ENCODE assay signal across 8 cellular contexts in genomic region chr1:101237229-101237837, GRCh38. TPM values are rescaled to one million over a fixed set of nuclear protein-coding genes. Genes with fewer than 3 reads are reported as not detected.
DNase-seq lines count a peak whose midpoint lies in the region; ATAC-seq and TF ChIP-seq lines count a peak whose summit lies in the region.

No MANE protein-coding gene starts in this region.

- H3K27ac Mint-ChIP-seq in activated CD4-positive, alpha-beta T cell treated with anti-CD3 and anti-CD28 coated beads for 36 hours = peak overlapping the region; percentile 99

- WGBS in mammary epithelial cell (ENCODE audit: low coverage, missing lambda C conversion rate) = 4% methylated on average over 9 of the region's 12 CpGs

- no peaks in the 10 kb centered on the region for H3K9me3 ChIP-seq in PC-9 (ENCODE audit: insufficient read depth, low read depth)
- no peaks in the 10 kb centered on the region for H3K9me3 ChIP-seq in mammary epithelial cell (replicated peaks; ENCODE audit: insufficient read depth, low read length)
- no peaks in the 10 kb centered on the region for H3K9me3 ChIP-seq in left lung
- no peaks in the 10 kb centered on the region for H3K9me3 ChIP-seq in thoracic aorta

- dilution Hi-C loops in mammary epithelial cell (cut with HindIII; ENCODE audit: low sequenced_read_pairs) = no loop called here

- no peaks in the 10 kb centered on the region for H3K79me2 ChIP-seq in PC-9 (ENCODE audit: low read depth)
- H3K79me2 ChIP-seq in mammary epithelial cell (ENCODE audit: insufficient read depth, low read length) = peaks cover 31% of the 10 kb centered on the region

- CTCF ChIA-PET in activated CD4-positive, alpha-beta T cell treated with anti-CD3 and anti-CD28 coated beads for 36 hours (lab: Charles Lee) = interaction anchor here (1.4 to 3.4 kb wide), 6 partner anchors 43 to 307 kb away, joined by 4 to 32 read pairs (median 17); no protein-coding TSS in a partner anchor
- CTCF ChIA-PET in PC-9 (lab: Charles Lee) = interaction anchor here (0.7 kb wide), 1 partner anchor 134 kb away, joined by 4 read pairs; no protein-coding TSS in a partner anchor
- CTCF ChIA-PET in mammary epithelial cell (lab: Charles Lee; ENCODE audit: low non-redundant PET) = interaction anchor here (0.7 kb wide), 1 partner anchor 51 kb away, joined by 5 read pairs; no protein-coding TSS in a partner anchor

- H3K4me1 ChIP-seq in PC-9 (replicated peaks; ENCODE audit: insufficient read depth) = peaks cover 20% of the 10 kb centered on the region
- peaks cover 12% of the 10 kb centered on the region for H3K4me1 ChIP-seq in mammary epithelial cell (ENCODE audit: insufficient read depth, low read length)
- peaks cover 5 to 7% of the 10 kb centered on the region in 2 donors for H3K4me1 ChIP-seq in left lung
- H3K4me1 ChIP-seq in thoracic aorta (ENCODE audit: control insufficient read depth in 1 of 2, low read depth in 2 of 2) = peaks cover 6 to 9% of the 10 kb centered on the region in 2 donors

- H3K9me2 ChIP-seq in PC-9 (ENCODE audit: insufficient read depth) = no peaks in the 10 kb centered on the region

- ATAC-seq in activated CD4-positive, alpha-beta T cell treated with anti-CD3 and anti-CD28 coated beads for 36 hours = no peak
- ATAC-seq in left lung (peak; percentile 3), thoracic aorta (ENCODE audit: insufficient number of reproducible peaks, low FRiP score, low read depth) (no peak), HG02588 (IDR thresholded peaks at IDR 0.05; ENCODE audit: unreplicated experiment) (no peak)

- H3K4me3 ChIP-seq in PC-9 (peak overlapping the region; percentile 77), mammary epithelial cell (replicated peaks in 1 of 3; ENCODE audit: insufficient read depth in 1 of 3, low read depth in 2 of 3, low read length in 3 of 3) (peak overlapping the region; percentile 81 to 92 (median 87)), left lung (peak overlapping the region; percentile 48 to 64), thoracic aorta (peak overlapping the region; percentile 91)

- peaks cover 51% of the 10 kb centered on the region for H3K4me1 Mint-ChIP-seq in activated CD4-positive, alpha-beta T cell treated with anti-CD3 and anti-CD28 coated beads for 36 hours

- H2AFZ ChIP-seq in PC-9 = peak overlapping the region; percentile 95
- peak overlapping the region; percentile 95 for H2AFZ ChIP-seq in mammary epithelial cell (ENCODE audit: low read depth, low read length)

- peak; percentile 44 for DNase-seq in activated CD4-positive, alpha-beta T cell treated with anti-CD3 and anti-CD28 coated beads for 36 hours
- no peak for DNase-seq in activated CD4-positive, alpha-beta T cell treated with anti-CD3 and anti-CD28 coated beads, Interleukin-2, amount 50 U/mL, for 48 hours
- DNase-seq in PC-9 (no peak), mammary epithelial cell (peak; percentile 46), left lung (no peak), thoracic aorta (ENCODE audit: low spot score) (no peak), SK-N-DZ (ENCODE audit: low spot score) (no peak)

- BruUV-seq in PC-9 (replicated peaks; lab: Mats Ljungman, UMichigan) (no TSS peak), mammary epithelial cell (replicated peaks; lab: Mats Ljungman, UMichigan) (no TSS peak)

- no peak overlapping the region for H3K27ac ChIP-seq in PC-9
- H3K27ac ChIP-seq in mammary epithelial cell (ENCODE audit: insufficient read depth, low read depth, low read length) = peak overlapping the region; percentile 66
- peak overlapping the region; percentile 86 to 88 for H3K27ac ChIP-seq in left lung
- H3K27ac ChIP-seq in thoracic aorta = peak overlapping the region in 1 of 2 donors; percentile 63

- H3K36me3 Mint-ChIP-seq in activated CD4-positive, alpha-beta T cell treated with anti-CD3 and anti-CD28 coated beads for 36 hours (ENCODE audit: low read depth) = peaks cover 81% of the 10 kb centered on the region

- in situ Hi-C loops in mammary epithelial cell (cut with MboI; ENCODE audit: low sequenced_read_pairs in 2 of 2) = loop anchor here in 1 of 2 donors (10.0 kb wide), 1 partner anchor 213 kb away; the partner anchor contains the start of gene DPH5

- peaks cover 4% of the 10 kb centered on the region; the same call in 1 of the 2 replicates for H3K27me3 ChIP-seq in PC-9 (ENCODE audit: insufficient read depth, low read depth)
- no peaks in the 10 kb centered on the region for H3K27me3 ChIP-seq in mammary epithelial cell (ENCODE audit: insufficient read depth, low read length)
- H3K27me3 ChIP-seq in left lung = peaks cover 0 to 42% of the 10 kb centered on the region in 2 donors
- no peaks in the 10 kb centered on the region for H3K27me3 ChIP-seq in thoracic aorta (replicated peaks; ENCODE audit: insufficient read depth)

- peaks cover 12% of the 10 kb centered on the region; the same call in 1 of the 2 replicates for H3F3A ChIP-seq in PC-9 (ENCODE audit: insufficient read depth, low read depth)

- peak overlapping the region; percentile 89 for H3K4me3 Mint-ChIP-seq in activated CD4-positive, alpha-beta T cell treated with anti-CD3 and anti-CD28 coated beads for 36 hours

- peaks cover under 1% of the 10 kb centered on the region for H3K9me3 Mint-ChIP-seq in activated CD4-positive, alpha-beta T cell treated with anti-CD3 and anti-CD28 coated beads for 36 hours (ENCODE audit: low read depth)

- peak overlapping the region; percentile 100 for H3K4me2 ChIP-seq in PC-9
- peak overlapping the region; percentile 98 for H3K4me2 ChIP-seq in mammary epithelial cell (ENCODE audit: insufficient read depth, low read depth, low read length)

- POLR2A ChIA-PET in activated CD4-positive, alpha-beta T cell treated with anti-CD3 and anti-CD28 coated beads for 36 hours (lab: Charles Lee) = interaction anchor here (0.7 to 4.9 kb wide), 4 partner anchors 24 to 100 kb away, joined by 5 to 48 read pairs (median 19); no protein-coding TSS in a partner anchor
- POLR2A ChIA-PET in PC-9 (lab: Charles Lee; ENCODE audit: unreplicated experiment) = no interaction called here

- H3K9ac ChIP-seq in mammary epithelial cell (ENCODE audit: insufficient read depth, low read length) = peak overlapping the region; percentile 83

- H4K20me1 ChIP-seq in PC-9 (ENCODE audit: insufficient read depth) = no peaks in the 10 kb centered on the region
- no peaks in the 10 kb centered on the region for H4K20me1 ChIP-seq in mammary epithelial cell (ENCODE audit: insufficient read depth, low read length)

- no peaks in the 10 kb centered on the region for H3K27me3 Mint-ChIP-seq in activated CD4-positive, alpha-beta T cell treated with anti-CD3 and anti-CD28 coated beads for 36 hours

- intact Hi-C loops in activated CD4-positive, alpha-beta T cell treated with anti-CD3 and anti-CD28 coated beads for 36 hours (cut with DNase I, micrococcal nuclease) = loop anchor here (2.0 to 5.0 kb wide), 6 partner anchors 115 to 1200 kb away; partner anchors contain the start of gene CDC14A (in 1 of the 2)
- intact Hi-C loops in PC-9 (cut with micrococcal nuclease; ENCODE audit: unreplicated experiment) = loop anchor here (2.0 to 10.0 kb wide), 4 partner anchors 21 to 235 kb away; no protein-coding TSS in a partner anchor
- intact Hi-C loops in mammary epithelial cell (cut with micrococcal nuclease) = loop anchor here (5.0 kb wide), 1 partner anchor 195 kb away; no protein-coding TSS in a partner anchor
- intact Hi-C loops in left lung (cut with DNase I) = no loop called here

- H3K36me3 ChIP-seq in PC-9 (ENCODE audit: low read depth) (no peaks in the 10 kb centered on the region), mammary epithelial cell (ENCODE audit: insufficient read depth, low read length) (peaks cover 3% of the 10 kb centered on the region), left lung (peaks cover 0 to 23% of the 10 kb centered on the region in 2 donors), thoracic aorta (no peaks in the 10 kb centered on the region)

- TF ChIP-seq CTCF in PC-9 (conservative IDR thresholded peaks at IDR 0.05) (no peak), mammary epithelial cell (conservative IDR thresholded peaks at IDR 0.05 in 1 of 2, IDR thresholded peaks at IDR 0.05 in 1 of 2; ENCODE audit: extremely low read depth in 1 of 2, insufficient read depth in 1 of 2, low read depth in 1 of 2, low read length in 2 of 2) (peak in 1 of 2 donors; percentile 24), left lung (IDR thresholded peaks at IDR 0.05) (no peak), thoracic aorta (IDR thresholded peaks at IDR 0.05) (no peak)

RNA-seq across cellular contexts. Expression of gene S1PR1, which starts 0.5 kb away (rescaled TPM):
- total RNA-seq in activated CD4-positive, alpha-beta T cell treated with anti-CD3 and anti-CD28 coated beads for 36 hours = 100 to 1,000 TPM; 109 to 130 TPM
- total RNA-seq in PC-9 (2021) = 0.15 and 0.68 TPM in 2 replicates
- 1 to 10 TPM; 3.7 to 4.2 TPM for total RNA-seq in mammary epithelial cell
- polyA plus RNA-seq in mammary epithelial cell = 11.5 TPM
- polyA minus RNA-seq in mammary epithelial cell = 16.4 TPM
- total RNA-seq in left lung = 10 to 100 TPM; 35.5 to 89.3 TPM
- 100 to 1,000 TPM in 1 of 2 donors, 10 to 100 TPM in 1; 42.5 to 108 TPM for total RNA-seq in thoracic aorta
- not detected in 2 replicates for polyA plus RNA-seq in SK-N-DZ (2014; cell fraction: cytosol; rRNA removed)
- 0.16 and 0.17 TPM in 2 replicates for polyA plus RNA-seq in SK-N-DZ (2014; cell fraction: nucleus; rRNA removed)

Comparison
In these comparisons a context has a peak if more than half of its experiments do, and no peak if none do; other contexts are left out.
1. DNase-seq: peak in activated CD4-positive, alpha-beta T cell treated with anti-CD3 and anti-CD28 coated beads for 36 hours (single experiment) and mammary epithelial cell (single experiment); none in activated CD4-positive, alpha-beta T cell treated with anti-CD3 and anti-CD28 coated beads, Interleukin-2, amount 50 U/mL, for 48 hours (0 of 2), PC-9 (0 of 2), left lung (0 of 2), thoracic aorta (single experiment) and SK-N-DZ (single experiment).
2. RNA of gene S1PR1, which starts 0.5 kb away (total RNA-seq): 109 to 130 TPM in activated CD4-positive, alpha-beta T cell treated with anti-CD3 and anti-CD28 coated beads for 36 hours, 42.5 to 108 TPM in thoracic aorta and 35.5 to 89.3 TPM in left lung; 3.7 to 4.2 TPM in mammary epithelial cell and 0.15 to 0.68 TPM in PC-9; every median in the first group is over 4 times any median in the second.
3. intact Hi-C loops: an anchor here in activated CD4-positive, alpha-beta T cell treated with anti-CD3 and anti-CD28 coated beads for 36 hours (2.0 to 5.0 kb wide), PC-9 (2.0 to 10.0 kb wide) and mammary epithelial cell (5.0 kb wide); none called in left lung.
4. Peak in every context shown above with its lines, with median percentiles within 50 percentile points of each other: H3K4me3 ChIP-seq.